ENCODE assay signal across 1 cellular context in the genomic region with DNA sequence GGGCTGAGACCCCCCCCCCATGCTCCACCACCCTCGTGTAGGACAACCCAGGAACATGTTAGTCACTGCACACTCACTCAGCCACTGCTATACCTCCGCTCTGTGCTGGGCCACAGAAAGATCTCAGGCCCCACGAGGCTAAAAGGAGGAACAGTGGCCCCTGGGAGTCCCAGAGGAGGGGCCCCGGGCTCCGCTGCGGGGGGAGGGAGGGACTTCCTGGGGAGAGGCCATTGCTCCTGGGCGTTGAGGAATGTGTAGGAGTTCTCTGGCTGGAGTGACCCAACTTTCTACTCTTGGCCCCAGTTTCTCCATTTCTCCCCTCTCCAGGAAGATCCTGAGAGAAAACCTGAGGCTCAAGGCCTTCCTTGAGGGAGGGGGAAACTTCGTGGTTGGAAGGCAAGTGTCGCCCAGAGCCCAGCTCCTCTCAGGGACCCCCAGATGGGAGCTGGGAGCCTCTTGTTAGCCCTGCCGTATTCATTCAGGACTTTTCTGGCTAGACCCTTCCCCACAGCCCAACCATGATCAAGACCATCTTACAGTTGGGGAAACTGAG.
TF ChIP-seq lines count a peak whose summit lies in the region.

No MANE protein-coding gene starts in this region.

TF ChIP-seq in K562, 482 proteins besides CTCF, POLR2A, EP300 and RAD21 (continued from another document and continues in another):
- TF ChIP-seq, protein P1, sequence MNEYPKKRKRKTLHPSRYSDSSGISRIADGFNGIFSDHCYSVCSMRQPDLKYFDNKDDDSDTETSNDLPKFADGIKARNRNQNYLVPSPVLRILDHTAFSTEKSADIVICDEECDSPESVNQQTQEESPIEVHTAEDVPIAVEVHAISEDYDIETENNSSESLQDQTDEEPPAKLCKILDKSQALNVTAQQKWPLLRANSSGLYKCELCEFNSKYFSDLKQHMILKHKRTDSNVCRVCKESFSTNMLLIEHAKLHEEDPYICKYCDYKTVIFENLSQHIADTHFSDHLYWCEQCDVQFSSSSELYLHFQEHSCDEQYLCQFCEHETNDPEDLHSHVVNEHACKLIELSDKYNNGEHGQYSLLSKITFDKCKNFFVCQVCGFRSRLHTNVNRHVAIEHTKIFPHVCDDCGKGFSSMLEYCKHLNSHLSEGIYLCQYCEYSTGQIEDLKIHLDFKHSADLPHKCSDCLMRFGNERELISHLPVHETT (CRISPR knock-in tag; conservative IDR thresholded peaks at IDR 0.05 in 1 of 2, IDR thresholded peaks at IDR 0.05 in 1 of 2), result no peak
- TF ChIP-seq, protein P2, sequence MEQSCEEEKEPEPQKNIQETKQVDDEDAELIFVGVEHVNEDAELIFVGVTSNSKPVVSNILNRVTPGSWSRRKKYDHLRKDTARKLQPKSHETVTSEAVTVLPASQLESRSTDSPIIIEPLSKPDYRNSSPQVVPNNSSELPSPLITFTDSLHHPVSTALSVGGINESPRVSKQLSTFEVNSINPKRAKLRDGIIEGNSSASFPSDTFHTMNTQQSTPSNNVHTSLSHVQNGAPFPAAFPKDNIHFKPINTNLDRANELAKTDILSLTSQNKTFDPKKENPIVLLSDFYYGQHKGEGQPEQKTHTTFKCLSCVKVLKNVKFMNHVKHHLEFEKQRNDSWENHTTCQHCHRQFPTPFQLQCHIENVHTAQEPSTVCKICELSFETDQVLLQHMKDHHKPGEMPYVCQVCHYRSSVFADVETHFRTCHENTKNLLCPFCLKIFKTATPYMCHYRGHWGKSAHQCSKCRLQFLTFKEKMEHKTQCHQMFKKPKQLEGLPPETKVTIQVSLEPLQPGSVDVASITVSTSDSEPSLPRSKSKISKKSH (CRISPR knock-in tag; IDR thresholded peaks at IDR 0.05), result no peak
- TF ChIP-seq ZNF143 (CRISPR knock-in tag; IDR thresholded peaks at IDR 0.05) (no peak), ZNF133 (CRISPR knock-in tag; IDR thresholded peaks at IDR 0.05) (no peak), SP1 (CRISPR knock-in tag; IDR thresholded peaks at IDR 0.05) (no peak), MTA3 (IDR thresholded peaks at IDR 0.05; ENCODE audit: borderline replicate concordance) (peak; percentile 6; the same call in 1 of the 2 replicates), CTBP1 (IDR thresholded peaks at IDR 0.05; ENCODE audit: borderline replicate concordance) (no peak), HNRNPH1 (optimal IDR thresholded peaks at IDR 0.05; ENCODE audit: low read depth, low read length) (no peak), SNRNP70 (optimal IDR thresholded peaks at IDR 0.05; ENCODE audit: low read depth, low read length) (no peak), ERF (CRISPR knock-in tag; IDR thresholded peaks at IDR 0.05) (0 out of 2 replicates have a peak, but pooled peaks have one; percentile 4), TEAD1 (CRISPR knock-in tag; IDR thresholded peaks at IDR 0.05) (peak in 1 of 2 experiments; percentile 13; a peak in 1 of 4 replicates), PHB (CRISPR knock-in tag; IDR thresholded peaks at IDR 0.05) (no peak), ZSCAN32 (CRISPR knock-in tag; IDR thresholded peaks at IDR 0.05) (no peak), TAF1 (IDR thresholded peaks at IDR 0.05; ENCODE audit: control insufficient read depth, extremely low read depth, insufficient read depth, low read length, severe bottlenecking) (no peak), XRCC3 (IDR thresholded peaks at IDR 0.05) (no peak), CBX3 (IDR thresholded peaks at IDR 0.05; ENCODE audit: borderline replicate concordance in 1 of 2, low read length in 2 of 2) (no peak), SUPT5H (IDR thresholded peaks at IDR 0.05) (no peak), TOE1 (IDR thresholded peaks at IDR 0.05; ENCODE audit: borderline replicate concordance) (no peak), TOE1 (CRISPR knock-in tag; IDR thresholded peaks at IDR 0.05; ENCODE audit: borderline replicate concordance, low read depth) (no peak), NFRKB (IDR thresholded peaks at IDR 0.05; ENCODE audit: low read depth) (0 out of 2 replicates have a peak, but pooled peaks have one; percentile 37), ZNF589 (CRISPR knock-in tag; IDR thresholded peaks at IDR 0.05; ENCODE audit: low read depth) (peak; percentile 63; the same call in 1 of the 2 replicates), RBFOX2 (IDR thresholded peaks at IDR 0.05; ENCODE audit: low read depth, low read length) (0 out of 2 replicates have a peak, but pooled peaks have one; percentile 8), GTF2A2 (tag; IDR thresholded peaks at IDR 0.05) (no peak), ZC3H4 (CRISPR knock-in tag; IDR thresholded peaks at IDR 0.05; ENCODE audit: borderline replicate concordance) (no peak), U2AF2 (optimal IDR thresholded peaks at IDR 0.05; ENCODE audit: low read depth, low read length) (no peak), ARID2 (IDR thresholded peaks at IDR 0.05) (no peak), FOS (IDR thresholded peaks at IDR 0.05; ENCODE audit: extremely low read depth, insufficient read length) (no peak), ZC3H11A (IDR thresholded peaks at IDR 0.05; ENCODE audit: low read depth, low read length) (no peak), ATF1 (CRISPR knock-in tag; IDR thresholded peaks at IDR 0.05) (no peak), ATF1 (tag; IDR thresholded peaks at IDR 0.05) (no peak), CREB1 (IDR thresholded peaks at IDR 0.05) (no peak), CREB1 (CRISPR knock-in tag; IDR thresholded peaks at IDR 0.05) (no peak), ZBTB7A (IDR thresholded peaks at IDR 0.05; ENCODE audit: borderline replicate concordance, control insufficient read depth, low read depth, low read length) (peak; percentile 69; the same call in 1 of the 2 replicates), RAD51 (IDR thresholded peaks at IDR 0.05; ENCODE audit: borderline replicate concordance, low read depth) (no peak), ZFP30 (CRISPR knock-in tag; IDR thresholded peaks at IDR 0.05; ENCODE audit: borderline replicate concordance) (no peak), KLF10 (CRISPR knock-in tag; IDR thresholded peaks at IDR 0.05) (no peak), ZFX (CRISPR knock-in tag; IDR thresholded peaks at IDR 0.05) (peak; percentile 37), FOSL1 (tag; conservative IDR thresholded peaks at IDR 0.05) (peak; percentile 44), GATA2 (CRISPR knock-in tag; IDR thresholded peaks at IDR 0.05) (no peak), MYNN (IDR thresholded peaks at IDR 0.05) (no peak), MYNN (CRISPR knock-in tag; IDR thresholded peaks at IDR 0.05) (no peak), ZNF436 (CRISPR knock-in tag; IDR thresholded peaks at IDR 0.05) (no peak)
- TF ChIP-seq, protein P3, sequence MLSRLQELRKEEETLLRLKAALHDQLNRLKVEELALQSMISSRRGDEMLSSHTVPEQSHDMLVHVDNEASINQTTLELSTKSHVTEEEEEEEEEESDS (CRISPR knock-in tag; IDR thresholded peaks at IDR 0.05), result no peak
- TF ChIP-seq, protein P4, sequence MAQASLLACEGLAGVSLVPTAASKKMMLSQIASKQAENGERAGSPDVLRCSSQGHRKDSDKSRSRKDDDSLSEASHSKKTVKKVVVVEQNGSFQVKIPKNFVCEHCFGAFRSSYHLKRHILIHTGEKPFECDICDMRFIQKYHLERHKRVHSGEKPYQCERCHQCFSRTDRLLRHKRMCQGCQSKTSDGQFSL (CRISPR knock-in tag; IDR thresholded peaks at IDR 0.05), result peak; percentile 7; the same call in 1 of the 2 replicates
- TF ChIP-seq, protein P4 (tag; IDR thresholded peaks at IDR 0.05), result no peak
- TF ChIP-seq, protein P5, sequence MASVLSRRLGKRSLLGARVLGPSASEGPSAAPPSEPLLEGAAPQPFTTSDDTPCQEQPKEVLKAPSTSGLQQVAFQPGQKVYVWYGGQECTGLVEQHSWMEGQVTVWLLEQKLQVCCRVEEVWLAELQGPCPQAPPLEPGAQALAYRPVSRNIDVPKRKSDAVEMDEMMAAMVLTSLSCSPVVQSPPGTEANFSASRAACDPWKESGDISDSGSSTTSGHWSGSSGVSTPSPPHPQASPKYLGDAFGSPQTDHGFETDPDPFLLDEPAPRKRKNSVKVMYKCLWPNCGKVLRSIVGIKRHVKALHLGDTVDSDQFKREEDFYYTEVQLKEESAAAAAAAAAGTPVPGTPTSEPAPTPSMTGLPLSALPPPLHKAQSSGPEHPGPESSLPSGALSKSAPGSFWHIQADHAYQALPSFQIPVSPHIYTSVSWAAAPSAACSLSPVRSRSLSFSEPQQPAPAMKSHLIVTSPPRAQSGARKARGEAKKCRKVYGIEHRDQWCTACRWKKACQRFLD (CRISPR knock-in tag; IDR thresholded peaks at IDR 0.05), result 0 out of 2 replicates have a peak, but pooled peaks have one; percentile 7
- TF ChIP-seq, protein P6, sequence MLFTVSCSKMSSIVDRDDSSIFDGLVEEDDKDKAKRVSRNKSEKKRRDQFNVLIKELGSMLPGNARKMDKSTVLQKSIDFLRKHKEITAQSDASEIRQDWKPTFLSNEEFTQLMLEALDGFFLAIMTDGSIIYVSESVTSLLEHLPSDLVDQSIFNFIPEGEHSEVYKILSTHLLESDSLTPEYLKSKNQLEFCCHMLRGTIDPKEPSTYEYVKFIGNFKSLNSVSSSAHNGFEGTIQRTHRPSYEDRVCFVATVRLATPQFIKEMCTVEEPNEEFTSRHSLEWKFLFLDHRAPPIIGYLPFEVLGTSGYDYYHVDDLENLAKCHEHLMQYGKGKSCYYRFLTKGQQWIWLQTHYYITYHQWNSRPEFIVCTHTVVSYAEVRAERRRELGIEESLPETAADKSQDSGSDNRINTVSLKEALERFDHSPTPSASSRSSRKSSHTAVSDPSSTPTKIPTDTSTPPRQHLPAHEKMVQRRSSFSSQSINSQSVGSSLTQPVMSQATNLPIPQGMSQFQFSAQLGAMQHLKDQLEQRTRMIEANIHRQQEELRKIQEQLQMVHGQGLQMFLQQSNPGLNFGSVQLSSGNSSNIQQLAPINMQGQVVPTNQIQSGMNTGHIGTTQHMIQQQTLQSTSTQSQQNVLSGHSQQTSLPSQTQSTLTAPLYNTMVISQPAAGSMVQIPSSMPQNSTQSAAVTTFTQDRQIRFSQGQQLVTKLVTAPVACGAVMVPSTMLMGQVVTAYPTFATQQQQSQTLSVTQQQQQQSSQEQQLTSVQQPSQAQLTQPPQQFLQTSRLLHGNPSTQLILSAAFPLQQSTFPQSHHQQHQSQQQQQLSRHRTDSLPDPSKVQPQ (CRISPR knock-in tag; IDR thresholded peaks at IDR 0.05; ENCODE audit: borderline replicate concordance), result no peak
- TF ChIP-seq, protein P7, sequence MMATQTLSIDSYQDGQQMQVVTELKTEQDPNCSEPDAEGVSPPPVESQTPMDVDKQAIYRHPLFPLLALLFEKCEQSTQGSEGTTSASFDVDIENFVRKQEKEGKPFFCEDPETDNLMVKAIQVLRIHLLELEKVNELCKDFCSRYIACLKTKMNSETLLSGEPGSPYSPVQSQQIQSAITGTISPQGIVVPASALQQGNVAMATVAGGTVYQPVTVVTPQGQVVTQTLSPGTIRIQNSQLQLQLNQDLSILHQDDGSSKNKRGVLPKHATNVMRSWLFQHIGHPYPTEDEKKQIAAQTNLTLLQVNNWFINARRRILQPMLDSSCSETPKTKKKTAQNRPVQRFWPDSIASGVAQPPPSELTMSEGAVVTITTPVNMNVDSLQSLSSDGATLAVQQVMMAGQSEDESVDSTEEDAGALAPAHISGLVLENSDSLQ (IDR thresholded peaks at IDR 0.05), result no peak
- TF ChIP-seq, protein P8, sequence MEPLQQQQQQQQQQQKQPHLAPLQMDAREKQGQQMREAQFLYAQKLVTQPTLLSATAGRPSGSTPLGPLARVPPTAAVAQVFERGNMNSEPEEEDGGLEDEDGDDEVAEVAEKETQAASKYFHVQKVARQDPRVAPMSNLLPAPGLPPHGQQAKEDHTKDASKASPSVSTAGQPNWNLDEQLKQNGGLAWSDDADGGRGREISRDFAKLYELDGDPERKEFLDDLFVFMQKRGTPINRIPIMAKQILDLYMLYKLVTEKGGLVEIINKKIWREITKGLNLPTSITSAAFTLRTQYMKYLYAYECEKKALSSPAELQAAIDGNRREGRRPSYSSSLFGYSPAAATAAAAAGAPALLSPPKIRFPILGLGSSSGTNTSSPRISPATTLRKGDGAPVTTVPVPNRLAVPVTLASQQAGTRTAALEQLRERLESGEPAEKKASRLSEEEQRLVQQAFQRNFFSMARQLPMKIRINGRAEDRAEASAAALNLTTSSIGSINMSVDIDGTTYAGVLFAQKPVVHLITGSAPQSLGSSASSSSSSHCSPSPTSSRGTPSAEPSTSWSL (CRISPR knock-in tag; IDR thresholded peaks at IDR 0.05; ENCODE audit: borderline replicate concordance), result no peak
- TF ChIP-seq, protein P9, sequence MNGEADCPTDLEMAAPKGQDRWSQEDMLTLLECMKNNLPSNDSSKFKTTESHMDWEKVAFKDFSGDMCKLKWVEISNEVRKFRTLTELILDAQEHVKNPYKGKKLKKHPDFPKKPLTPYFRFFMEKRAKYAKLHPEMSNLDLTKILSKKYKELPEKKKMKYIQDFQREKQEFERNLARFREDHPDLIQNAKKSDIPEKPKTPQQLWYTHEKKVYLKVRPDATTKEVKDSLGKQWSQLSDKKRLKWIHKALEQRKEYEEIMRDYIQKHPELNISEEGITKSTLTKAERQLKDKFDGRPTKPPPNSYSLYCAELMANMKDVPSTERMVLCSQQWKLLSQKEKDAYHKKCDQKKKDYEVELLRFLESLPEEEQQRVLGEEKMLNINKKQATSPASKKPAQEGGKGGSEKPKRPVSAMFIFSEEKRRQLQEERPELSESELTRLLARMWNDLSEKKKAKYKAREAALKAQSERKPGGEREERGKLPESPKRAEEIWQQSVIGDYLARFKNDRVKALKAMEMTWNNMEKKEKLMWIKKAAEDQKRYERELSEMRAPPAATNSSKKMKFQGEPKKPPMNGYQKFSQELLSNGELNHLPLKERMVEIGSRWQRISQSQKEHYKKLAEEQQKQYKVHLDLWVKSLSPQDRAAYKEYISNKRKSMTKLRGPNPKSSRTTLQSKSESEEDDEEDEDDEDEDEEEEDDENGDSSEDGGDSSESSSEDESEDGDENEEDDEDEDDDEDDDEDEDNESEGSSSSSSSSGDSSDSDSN (IDR thresholded peaks at IDR 0.05; ENCODE audit: borderline replicate concordance in 1 of 2, low read depth in 2 of 2, low read length in 2 of 2), result no peak
- TF ChIP-seq, protein P10, sequence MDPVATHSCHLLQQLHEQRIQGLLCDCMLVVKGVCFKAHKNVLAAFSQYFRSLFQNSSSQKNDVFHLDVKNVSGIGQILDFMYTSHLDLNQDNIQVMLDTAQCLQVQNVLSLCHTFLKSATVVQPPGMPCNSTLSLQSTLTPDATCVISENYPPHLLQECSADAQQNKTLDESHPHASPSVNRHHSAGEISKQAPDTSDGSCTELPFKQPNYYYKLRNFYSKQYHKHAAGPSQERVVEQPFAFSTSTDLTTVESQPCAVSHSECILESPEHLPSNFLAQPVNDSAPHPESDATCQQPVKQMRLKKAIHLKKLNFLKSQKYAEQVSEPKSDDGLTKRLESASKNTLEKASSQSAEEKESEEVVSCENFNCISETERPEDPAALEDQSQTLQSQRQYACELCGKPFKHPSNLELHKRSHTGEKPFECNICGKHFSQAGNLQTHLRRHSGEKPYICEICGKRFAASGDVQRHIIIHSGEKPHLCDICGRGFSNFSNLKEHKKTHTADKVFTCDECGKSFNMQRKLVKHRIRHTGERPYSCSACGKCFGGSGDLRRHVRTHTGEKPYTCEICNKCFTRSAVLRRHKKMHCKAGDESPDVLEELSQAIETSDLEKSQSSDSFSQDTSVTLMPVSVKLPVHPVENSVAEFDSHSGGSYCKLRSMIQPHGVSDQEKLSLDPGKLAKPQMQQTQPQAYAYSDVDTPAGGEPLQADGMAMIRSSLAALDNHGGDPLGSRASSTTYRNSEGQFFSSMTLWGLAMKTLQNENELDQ (CRISPR knock-in tag; IDR thresholded peaks at IDR 0.05; ENCODE audit: borderline replicate concordance), result no peak
